7 cellular contexts compared by ENCODE assay signal in genomic region chr9:23444658-23445057, GRCh38.
"Had no signal": no experiment of that assay in that cellular context is flagged by ENCODE, and none has a peak within 500 bp of the region (broad histone marks: within the 10 kb centered on the region; RNA-seq: fewer than 3 reads in every experiment).

No MANE protein-coding gene starts in this region.

- H3K4me3 ChIP-seq: K562 had no signal

- H3K4me2 ChIP-seq: KMS-11 had no signal

- ATAC-seq: HepG2, K562 had no signal

- DNase-seq: IMR-90, KBM-7, KG1 had no signal

- H3K9ac ChIP-seq: KMS-11 had no signal

- H3K27ac ChIP-seq: HL-60, KMS-11 had no signal
